Comparison of ENCODE assay signal across 1 cellular context in the genomic region with DNA sequence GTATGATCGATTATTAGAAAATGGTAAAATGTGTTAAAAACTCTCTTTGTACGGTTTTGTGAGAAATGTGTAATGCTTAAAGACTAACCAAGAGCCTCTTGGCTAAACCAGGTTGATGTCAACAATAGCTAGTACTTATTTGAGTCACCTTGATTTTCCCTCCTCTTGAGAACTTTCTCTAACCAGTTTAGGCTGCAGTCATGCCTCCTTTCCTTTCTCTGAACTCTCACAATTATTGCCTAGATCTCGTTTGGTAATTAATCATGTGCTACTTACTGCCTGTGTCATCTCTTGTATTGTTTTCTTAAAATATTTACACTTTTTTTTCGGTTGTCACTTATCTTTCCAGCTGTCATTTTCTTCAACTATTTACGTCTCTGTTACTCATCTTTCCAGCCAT.
TF ChIP-seq lines count a peak whose summit lies in the region.

No MANE protein-coding gene starts in this region.

TF ChIP-seq in GM12878, 131 proteins besides CTCF, POLR2A, EP300 and RAD21 (continued from another document):
- TF ChIP-seq, protein P1, sequence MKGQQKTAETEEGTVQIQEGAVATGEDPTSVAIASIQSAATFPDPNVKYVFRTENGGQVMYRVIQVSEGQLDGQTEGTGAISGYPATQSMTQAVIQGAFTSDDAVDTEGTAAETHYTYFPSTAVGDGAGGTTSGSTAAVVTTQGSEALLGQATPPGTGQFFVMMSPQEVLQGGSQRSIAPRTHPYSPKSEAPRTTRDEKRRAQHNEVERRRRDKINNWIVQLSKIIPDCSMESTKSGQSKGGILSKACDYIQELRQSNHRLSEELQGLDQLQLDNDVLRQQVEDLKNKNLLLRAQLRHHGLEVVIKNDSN (IDR thresholded peaks at IDR 0.05; ENCODE audit: borderline replicate concordance, extremely low read length, insufficient read depth, low read depth, low read length), result no peak
- TF ChIP-seq, protein P2, sequence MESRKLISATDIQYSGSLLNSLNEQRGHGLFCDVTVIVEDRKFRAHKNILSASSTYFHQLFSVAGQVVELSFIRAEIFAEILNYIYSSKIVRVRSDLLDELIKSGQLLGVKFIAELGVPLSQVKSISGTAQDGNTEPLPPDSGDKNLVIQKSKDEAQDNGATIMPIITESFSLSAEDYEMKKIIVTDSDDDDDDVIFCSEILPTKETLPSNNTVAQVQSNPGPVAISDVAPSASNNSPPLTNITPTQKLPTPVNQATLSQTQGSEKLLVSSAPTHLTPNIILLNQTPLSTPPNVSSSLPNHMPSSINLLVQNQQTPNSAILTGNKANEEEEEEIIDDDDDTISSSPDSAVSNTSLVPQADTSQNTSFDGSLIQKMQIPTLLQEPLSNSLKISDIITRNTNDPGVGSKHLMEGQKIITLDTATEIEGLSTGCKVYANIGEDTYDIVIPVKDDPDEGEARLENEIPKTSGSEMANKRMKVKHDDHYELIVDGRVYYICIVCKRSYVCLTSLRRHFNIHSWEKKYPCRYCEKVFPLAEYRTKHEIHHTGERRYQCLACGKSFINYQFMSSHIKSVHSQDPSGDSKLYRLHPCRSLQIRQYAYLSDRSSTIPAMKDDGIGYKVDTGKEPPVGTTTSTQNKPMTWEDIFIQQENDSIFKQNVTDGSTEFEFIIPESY (IDR thresholded peaks at IDR 0.05), result no peak
- TF ChIP-seq TCF12 (IDR thresholded peaks at IDR 0.05; ENCODE audit: low read depth, low read length) (0 out of 2 replicates have a peak, but pooled peaks have one; percentile 13), SMARCA5 (IDR thresholded peaks at IDR 0.05) (no peak), ZNF274 (IDR thresholded peaks at IDR 0.05; ENCODE audit: insufficient read depth, insufficient read length) (no peak), KLF5 (IDR thresholded peaks at IDR 0.05; ENCODE audit: partially characterized antibody) (no peak), YBX1 (IDR thresholded peaks at IDR 0.05) (no peak), HDGF (IDR thresholded peaks at IDR 0.05) (no peak), SMAD1 (IDR thresholded peaks at IDR 0.05; ENCODE audit: low read depth, partially characterized antibody) (no peak), NR2C1 (IDR thresholded peaks at IDR 0.05) (no peak), MTA3 (IDR thresholded peaks at IDR 0.05; ENCODE audit: borderline replicate concordance, low read length) (0 out of 2 replicates have a peak, but pooled peaks have one; percentile 56)
- TF ChIP-seq, protein P3, sequence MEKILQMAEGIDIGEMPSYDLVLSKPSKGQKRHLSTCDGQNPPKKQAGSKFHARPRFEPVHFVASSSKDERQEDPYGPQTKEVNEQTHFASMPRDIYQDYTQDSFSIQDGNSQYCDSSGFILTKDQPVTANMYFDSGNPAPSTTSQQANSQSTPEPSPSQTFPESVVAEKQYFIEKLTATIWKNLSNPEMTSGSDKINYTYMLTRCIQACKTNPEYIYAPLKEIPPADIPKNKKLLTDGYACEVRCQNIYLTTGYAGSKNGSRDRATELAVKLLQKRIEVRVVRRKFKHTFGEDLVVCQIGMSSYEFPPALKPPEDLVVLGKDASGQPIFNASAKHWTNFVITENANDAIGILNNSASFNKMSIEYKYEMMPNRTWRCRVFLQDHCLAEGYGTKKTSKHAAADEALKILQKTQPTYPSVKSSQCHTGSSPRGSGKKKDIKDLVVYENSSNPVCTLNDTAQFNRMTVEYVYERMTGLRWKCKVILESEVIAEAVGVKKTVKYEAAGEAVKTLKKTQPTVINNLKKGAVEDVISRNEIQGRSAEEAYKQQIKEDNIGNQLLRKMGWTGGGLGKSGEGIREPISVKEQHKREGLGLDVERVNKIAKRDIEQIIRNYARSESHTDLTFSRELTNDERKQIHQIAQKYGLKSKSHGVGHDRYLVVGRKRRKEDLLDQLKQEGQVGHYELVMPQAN (conservative IDR thresholded peaks at IDR 0.05), result no peak
- TF ChIP-seq, protein P4, sequence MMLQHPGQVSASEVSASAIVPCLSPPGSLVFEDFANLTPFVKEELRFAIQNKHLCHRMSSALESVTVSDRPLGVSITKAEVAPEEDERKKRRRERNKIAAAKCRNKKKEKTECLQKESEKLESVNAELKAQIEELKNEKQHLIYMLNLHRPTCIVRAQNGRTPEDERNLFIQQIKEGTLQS (IDR thresholded peaks at IDR 0.05; ENCODE audit: borderline replicate concordance, extremely low read depth, low read depth, low read length), result no peak
- TF ChIP-seq, protein P5, sequence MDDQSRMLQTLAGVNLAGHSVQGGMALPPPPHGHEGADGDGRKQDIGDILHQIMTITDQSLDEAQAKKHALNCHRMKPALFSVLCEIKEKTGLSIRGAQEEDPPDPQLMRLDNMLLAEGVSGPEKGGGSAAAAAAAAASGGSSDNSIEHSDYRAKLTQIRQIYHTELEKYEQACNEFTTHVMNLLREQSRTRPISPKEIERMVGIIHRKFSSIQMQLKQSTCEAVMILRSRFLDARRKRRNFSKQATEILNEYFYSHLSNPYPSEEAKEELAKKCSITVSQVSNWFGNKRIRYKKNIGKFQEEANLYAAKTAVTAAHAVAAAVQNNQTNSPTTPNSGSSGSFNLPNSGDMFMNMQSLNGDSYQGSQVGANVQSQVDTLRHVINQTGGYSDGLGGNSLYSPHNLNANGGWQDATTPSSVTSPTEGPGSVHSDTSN (IDR thresholded peaks at IDR 0.05; ENCODE audit: insufficient replicate concordance, low read depth, low read length), result peak; percentile 79
